Comparison of ENCODE assay signal across 8 cellular contexts in genomic region chr10:13587367-13587766, GRCh38. TPM values are rescaled to one million over a fixed set of nuclear protein-coding genes. Genes with fewer than 3 reads are reported as not detected.
DNase-seq lines count a peak whose midpoint lies in the region; ATAC-seq lines count a peak whose summit lies in the region.

No MANE protein-coding gene starts in this region.

- H3K9ac ChIP-seq in endocrine pancreas (ENCODE audit: control insufficient read depth, insufficient read depth, low read length) = peak overlapping the region; percentile 95

- H3K36me3 Mint-ChIP-seq in naive B cell = peaks cover 4 to 7% of the 10 kb centered on the region in 2 donors

- no peak for ATAC-seq in naive B cell (ENCODE audit: low read depth in 2 of 2)
- no peak for ATAC-seq in HG03571 (IDR thresholded peaks at IDR 0.05; ENCODE audit: unreplicated experiment)

- H3K27me3 Mint-ChIP-seq in naive B cell = peaks cover 12 to 18% (median 17%) of the 10 kb centered on the region in 3 donors

- DNase-seq in DMS53 (lab: John Stamatoyannopoulos, UW) (peak; percentile 57), DMS53 treated with DMSO at 0.1 percent for 48 hours (lab: John Stamatoyannopoulos, UW; ENCODE audit: unreplicated experiment) (no peak), RPMI8226 (peak; percentile 3), naive B cell (no peak), NOMO-1 (lab: John Stamatoyannopoulos, UW; ENCODE audit: unreplicated experiment in 2 of 2) (no peak), OCI-M2 (lab: John Stamatoyannopoulos, UW; ENCODE audit: unreplicated experiment) (no peak)

- peaks cover 16 to 32% (median 32%) of the 10 kb centered on the region in 3 donors for H3K4me1 Mint-ChIP-seq in naive B cell

- H3K9me3 Mint-ChIP-seq in naive B cell = peaks cover 0 to 2% (median 0%) of the 10 kb centered on the region in 7 donors

- no peaks in the 10 kb centered on the region for H3K4me1 ChIP-seq in endocrine pancreas (ENCODE audit: control insufficient read depth, insufficient read depth, low read length)

- no peaks in the 10 kb centered on the region for H3K36me3 ChIP-seq in endocrine pancreas (ENCODE audit: control insufficient read depth, insufficient read depth, low read length)

- H3K9me3 ChIP-seq in endocrine pancreas (ENCODE audit: control insufficient read depth, low read length) = no peaks in the 10 kb centered on the region

- peak overlapping the region; percentile 97 to 100 (median 100) for H3K4me3 Mint-ChIP-seq in naive B cell

- peak overlapping the region in 3 of 6 donors; percentile 95 to 100 (median 98) for H3K27ac Mint-ChIP-seq in naive B cell

- no peaks in the 10 kb centered on the region for H3K27me3 ChIP-seq in endocrine pancreas (ENCODE audit: control insufficient read depth, insufficient read depth, low read length)

- H3K4me3 ChIP-seq in endocrine pancreas (ENCODE audit: control insufficient read depth, insufficient read depth, low read length) = peak overlapping the region; percentile 78

RNA-seq across cellular contexts. Expression of gene PRPF18, which starts 0.6 kb away (rescaled TPM):
- polyA plus RNA-seq in naive B cell (ENCODE audit: low read depth in 6 of 6) = 10 to 100 TPM; 38.7 to 53.6 (median 43.8) TPM

RNA-seq across cellular contexts. Expression of gene BEND7, which starts 58.6 kb away (rescaled TPM):
- not detected for polyA plus RNA-seq in naive B cell (ENCODE audit: low read depth in 6 of 6)

Comparison
In these comparisons a context has a peak if more than half of its experiments do, and no peak if none do; other contexts are left out.
1. DNase-seq: peak in DMS53 (single experiment) and RPMI8226 (single experiment); none in DMS53 treated with DMSO at 0.1 percent for 48 hours (single experiment), naive B cell (single experiment), NOMO-1 (0 of 2) and OCI-M2 (single experiment).